Comparison of ENCODE assay signal across 23 cellular contexts in genomic region chr12:104906695-104907094, GRCh38.
"Had no signal": no experiment of that assay in that cellular context is flagged by ENCODE, and none has a peak within 500 bp of the region (broad histone marks: within the 10 kb centered on the region; RNA-seq: fewer than 3 reads in every experiment).

No MANE protein-coding gene starts in this region.

- ATAC-seq: HepG2, Panc1, Right ventricle myocardium inferior, SK-N-SH treated with all-trans-retinoic acid at 6 μM for 48 hours had no signal

- H3K27me3 ChIP-seq: SJCRH30 had no signal

- DNase-seq: IMR-90, Karpas-422, KG1, MM.1S, NCI-H1105, NCI-H1417, NCI-H1436 treated with DMSO at 0.1 percent for 48 hours, NCI-H1694, NCI-H187 treated with DMSO at 0.1 percent for 48 hours, NCI-H2029 treated with DMSO at 0.1 percent for 48 hours, NCI-H2171 treated with DMSO at 0.1 percent for 48 hours, NCI-H345, NCI-H446 treated with DMSO at 0.1 percent for 48 hours, NCI-H510A treated with DMSO at 0.1 percent for 48 hours, NCI-H69, NCI-H774, SHP77 treated with DMSO at 0.1 percent for 48 hours, SJCRH30 had no signal

- H3K36me3 ChIP-seq: SJCRH30 had no signal

- H3K4me1 ChIP-seq: SJCRH30 had no signal

- H3K4me3 ChIP-seq: SJCRH30 had no signal

- H3K9me3 ChIP-seq: SJCRH30 had no signal

- H3K27ac ChIP-seq: RWPE1, SJCRH30 had no signal
